14 cellular contexts compared by ENCODE assay signal in the genomic region with DNA sequence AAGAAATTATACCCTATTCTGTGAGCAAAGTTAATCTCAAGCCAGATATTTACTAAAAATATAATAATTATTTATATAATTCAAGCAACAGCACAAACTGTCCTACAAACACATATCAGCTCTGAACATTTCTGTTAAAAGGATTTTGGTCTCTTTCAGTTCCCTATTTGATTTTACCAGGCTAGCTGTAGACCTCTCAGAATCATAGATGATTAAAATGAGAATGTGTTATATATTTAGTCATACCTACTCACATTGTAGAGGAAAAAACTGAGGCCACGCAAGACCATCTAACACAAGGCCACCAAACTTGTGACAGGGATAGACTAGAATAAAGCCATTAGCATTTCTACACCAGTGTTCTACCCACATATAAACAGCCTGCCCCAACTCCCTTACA. TPM values are rescaled to one million over a fixed set of nuclear protein-coding genes. Genes with fewer than 3 reads are reported as not detected.
DNase-seq lines count a peak whose midpoint lies in the region; ATAC-seq and TF ChIP-seq lines count a peak whose summit lies in the region.
"Had no signal": no experiment of that assay in that cellular context is flagged by ENCODE, and none has a peak within 500 bp of the region (broad histone marks: within the 10 kb centered on the region; RNA-seq: fewer than 3 reads in every experiment).

No MANE protein-coding gene starts in this region.

- H3K4me3 ChIP-seq in H7 (ENCODE audit: insufficient read depth, low read depth, low read length), result no peak overlapping the region
- H3K4me3 ChIP-seq: MG63, SK-N-MC had no signal

- ATAC-seq in GM19328 (IDR thresholded peaks at IDR 0.05; ENCODE audit: unreplicated experiment), result peak; percentile 74
- ATAC-seq in HG02852 (IDR thresholded peaks at IDR 0.05; ENCODE audit: unreplicated experiment), result peak; percentile 93
- ATAC-seq in HG03565 (IDR thresholded peaks at IDR 0.05; ENCODE audit: unreplicated experiment), result peak; percentile 89
- ATAC-seq in GM19023 (IDR thresholded peaks at IDR 0.05; ENCODE audit: unreplicated experiment), result no peak

- H3K27me3 ChIP-seq in H7 (ENCODE audit: control insufficient read depth, insufficient read depth, low read length), result no peaks in the 10 kb centered on the region
- H3K27me3 ChIP-seq: MG63 had no signal

- peak; percentile 24 for DNase-seq in GM10266 (ENCODE audit: extremely low spot score)
- no peak for DNase-seq in H7
- no peak for DNase-seq in activated CD4-positive, CD25-positive, alpha-beta regulatory T cell (lab: John Stamatoyannopoulos, UW)
- DNase-seq in SKM-1 (lab: John Stamatoyannopoulos, UW; ENCODE audit: unreplicated experiment), result no peak
- DNase-seq: activated CD4-positive, alpha-beta T cell treated with anti-CD3 and anti-CD28 coated beads, Interleukin-2, amount 10 ng/mL, durations not matched to agents 24 days and 14 days; activated naive CD4-positive, alpha-beta T cell treated with anti-CD3 and anti-CD28 coated beads, Interleukin-2, amount 50 U/mL, for 16 hours; MG63; NCI-H69; stimulated activated CD4-positive, alpha-beta T cell treated with anti-CD3 and anti-CD28 coated beads, Interleukin-2, amount 100 ng/mL, for 24 hours had no signal

- peaks cover 2% of the 10 kb centered on the region for H3K36me3 ChIP-seq in H7 (replicated peaks; ENCODE audit: control insufficient read depth, insufficient read depth, low read length)

- TF ChIP-seq CTCF in GM10266 (IDR thresholded peaks at IDR 0.05; ENCODE audit: control insufficient read depth, insufficient read depth, low read depth, missing control alignments), result no peak

RNA-seq across cellular contexts. Expression of a gene that starts 28.5 kb away (rescaled TPM):
- not detected in 2 replicates for total RNA-seq in H7 (2014; rRNA removed; shearing (Covaris generic))

RNA-seq across cellular contexts. Expression of a gene that starts 34.0 kb away (rescaled TPM):
- 7.2 and 11.8 TPM in 2 replicates for total RNA-seq in H7 (2014; rRNA removed; shearing (Covaris generic))

RNA-seq across cellular contexts. Expression of a gene that starts 34.5 kb away (rescaled TPM):
- total RNA-seq in H7 (2014; rRNA removed; shearing (Covaris generic)), result 23.7 and 26.9 TPM in 2 replicates
